13 cellular contexts compared by ENCODE assay signal in genomic region chr18:35117951-35118411, GRCh38.
A peak's percentile ranks its signal among the peaks of the same experiment; 100 is the strongest.
DNase-seq lines count a peak whose midpoint lies in the region; ATAC-seq and TF ChIP-seq lines count a peak whose summit lies in the region.
"Had no signal": no experiment of that assay in that cellular context is flagged by ENCODE, and none has a peak within 500 bp of the region (broad histone marks: within the 10 kb centered on the region; RNA-seq: fewer than 3 reads in every experiment).

No MANE protein-coding gene starts in this region.

- 23 to 52% (median 32%) methylated on average over 7 of the region's 7 CpGs for WGBS in heart left ventricle, 4 donors
- WGBS in aorta, 2 donors, result 26 to 30% methylated on average over 7 of the region's 7 CpGs
- no CpG with 5 or more reads among the region's 7 CpGs for WGBS in mesendoderm (ENCODE audit: extremely low coverage, insufficient coverage, low lambda C conversion rate)

- ATAC-seq in heart left ventricle (peak; percentile 85 to 93 (median 89)), aorta (ENCODE audit: low FRiP score) (peak; percentile 88)
- ATAC-seq: activated CD8-positive, alpha-beta T cell treated with anti-CD3 and anti-CD28 coated beads, Interleukin-2, amount 10 ng/mL, durations not matched to agents 7 days and 5 days had no signal

- H2BK15ac ChIP-seq in mesendoderm (replicated peaks; ENCODE audit: low read depth), result no peak overlapping the region

- no peak overlapping the region for H3K18ac ChIP-seq in mesendoderm (ENCODE audit: low read length)

- H3K4me3 ChIP-seq in heart left ventricle (peak overlapping the region in 2 of 12 donors; percentile 4 to 11), osteoblast (ENCODE audit: insufficient read depth, low read length) (peak overlapping the region; percentile 59), aorta (ENCODE audit: low read length in 2 of 2) (no peak overlapping the region), mesendoderm (ENCODE audit: low read length) (no peak overlapping the region)
- H3K4me3 ChIP-seq: PC-9 had no signal

- H3K9me3 ChIP-seq in heart left ventricle (no peaks in the 10 kb centered on the region), osteoblast (ENCODE audit: low read depth, low read length) (no peaks in the 10 kb centered on the region), aorta (ENCODE audit: control insufficient read depth, low read length) (no peaks in the 10 kb centered on the region)

- TF ChIP-seq CTCF in heart left ventricle (IDR thresholded peaks at IDR 0.05) (no peak), osteoblast (IDR thresholded peaks at IDR 0.05; ENCODE audit: extremely low read depth, low read depth, low read length) (no peak)

- no peak overlapping the region for H4K5ac ChIP-seq in mesendoderm (ENCODE audit: low read length)

- H3K27me3 ChIP-seq in heart left ventricle, result no peaks in the 10 kb centered on the region
- H3K27me3 ChIP-seq in osteoblast (ENCODE audit: insufficient read depth, low read length), result no peaks in the 10 kb centered on the region
- no peaks in the 10 kb centered on the region for H3K27me3 ChIP-seq in aorta (ENCODE audit: control insufficient read depth in 1 of 2, insufficient read depth in 2 of 2, low read length in 1 of 2)
- H3K27me3 ChIP-seq in mesendoderm (ENCODE audit: insufficient read depth, low read length, poor library complexity), result no peaks in the 10 kb centered on the region

- H3K9ac ChIP-seq in mesendoderm (ENCODE audit: low read length), result no peak overlapping the region
- H3K9ac ChIP-seq: KMS-11 had no signal

- H2BK5ac ChIP-seq in mesendoderm (ENCODE audit: low read length), result no peak overlapping the region

- peaks cover 0 to 8% (median 0%) of the 10 kb centered on the region in 9 donors for H3K36me3 ChIP-seq in heart left ventricle
- H3K36me3 ChIP-seq in osteoblast (ENCODE audit: insufficient read depth, low read length), result no peaks in the 10 kb centered on the region
- no peaks in the 10 kb centered on the region for H3K36me3 ChIP-seq in aorta (ENCODE audit: control insufficient read depth in 1 of 2, insufficient read depth in 2 of 2, low read length in 1 of 2)
- H3K36me3 ChIP-seq in mesendoderm (ENCODE audit: control insufficient read depth, insufficient read depth, low read length), result no peaks in the 10 kb centered on the region

- H4K8ac ChIP-seq in mesendoderm (ENCODE audit: low read depth, low read length), result no peak overlapping the region

- no peak overlapping the region for H3K23ac ChIP-seq in mesendoderm (ENCODE audit: low read length)

- H3K79me2 ChIP-seq in osteoblast (ENCODE audit: insufficient read depth, low read length) (no peaks in the 10 kb centered on the region), mesendoderm (ENCODE audit: control insufficient read depth, insufficient read depth, low read length) (no peaks in the 10 kb centered on the region)

- DNase-seq in NCI-H2227 (lab: John Stamatoyannopoulos, UW; ENCODE audit: unreplicated experiment) (peak; percentile 9), NCI-H2227 treated with DMSO at 0.1 percent for 48 hours (lab: John Stamatoyannopoulos, UW) (no peak), heart left ventricle (peak in 2 of 5 donors; percentile 40 to 50), osteoblast (ENCODE audit: insufficient read length, low spot score, missing footprints) (no peak), aorta (no peak), mesendoderm (no peak), GM19238 (ENCODE audit: insufficient read length, low spot score) (no peak)
- no peak for DNase-seq in stimulated activated naive CD4-positive, alpha-beta T cell (lab: John Stamatoyannopoulos, UW)
- DNase-seq: activated CD8-positive, alpha-beta T cell treated with anti-CD3 and anti-CD28 coated beads, Interleukin-2, amount 10 ng/mL, durations not matched to agents 7 days and 5 days; effector memory CD4-positive, alpha-beta T cell; PC-9 had no signal

- H3K4me2 ChIP-seq in osteoblast (ENCODE audit: insufficient read depth, low read length) (peak overlapping the region; percentile 76), mesendoderm (ENCODE audit: low read length) (no peak overlapping the region)
- H3K4me2 ChIP-seq: KMS-11, PC-9 had no signal

- H3K4me1 ChIP-seq in heart left ventricle, result peaks cover 3 to 76% (median 58%) of the 10 kb centered on the region in 12 donors
- H3K4me1 ChIP-seq in osteoblast (ENCODE audit: insufficient read depth, low read length), result peaks cover 15% of the 10 kb centered on the region
- peaks cover 0 to 8% of the 10 kb centered on the region in 2 donors for H3K4me1 ChIP-seq in aorta (ENCODE audit: control insufficient read depth in 1 of 2, insufficient read depth in 2 of 2, low read length in 2 of 2)
- no peaks in the 10 kb centered on the region for H3K4me1 ChIP-seq in mesendoderm (ENCODE audit: control insufficient read depth, low read depth, low read length)

- no peak overlapping the region for H3K56ac ChIP-seq in mesendoderm (ENCODE audit: low read length)

- no peaks in the 10 kb centered on the region for H3K79me1 ChIP-seq in mesendoderm (ENCODE audit: low read length)

- intact Hi-C loops in heart left ventricle (cut with DNase I) (loop anchor here in 2 of 10 donors (2.0 to 5.0 kb wide), 2 partner anchors 21 to 76 kb away; partner anchors contain the start of gene MAPRE2 (in 1 of the 2)), aorta (cut with DNase I) (loop anchor here (5.0 to 10.0 kb wide), 3 partner anchors 36 to 76 kb away; partner anchors contain the start of gene MAPRE2 (in 1 of the 2))

- no peak overlapping the region for H3K4ac ChIP-seq in mesendoderm (ENCODE audit: low read depth, low read length)

- no peak overlapping the region for H2BK120ac ChIP-seq in mesendoderm (ENCODE audit: low read depth, low read length)

- H2AK5ac ChIP-seq in mesendoderm (ENCODE audit: low read length), result no peak overlapping the region

- peak in 1 of 2 donors; percentile 71 for TF ChIP-seq POLR2A in heart left ventricle (IDR thresholded peaks at IDR 0.05)

- peak overlapping the region; percentile 49 to 93 (median 85) for H3K27ac ChIP-seq in heart left ventricle
- H3K27ac ChIP-seq in osteoblast (ENCODE audit: low read depth, low read length), result peak overlapping the region; percentile 78
- H3K27ac ChIP-seq in aorta (ENCODE audit: low read depth in 1 of 2, low read length in 2 of 2), result peak overlapping the region; percentile 37 to 60
- no peak overlapping the region for H3K27ac ChIP-seq in mesendoderm (ENCODE audit: low read depth, low read length)
- H3K27ac ChIP-seq: 22Rv1, KMS-11, PC-9 had no signal

- H4K20me1 ChIP-seq in osteoblast (ENCODE audit: insufficient read depth, low read length), result no peaks in the 10 kb centered on the region

- peak overlapping the region; percentile 94 for H2AFZ ChIP-seq in osteoblast (ENCODE audit: low read length)
- H2AFZ ChIP-seq: PC-9 had no signal
